10 cellular contexts compared by ENCODE assay signal in the genomic region with DNA sequence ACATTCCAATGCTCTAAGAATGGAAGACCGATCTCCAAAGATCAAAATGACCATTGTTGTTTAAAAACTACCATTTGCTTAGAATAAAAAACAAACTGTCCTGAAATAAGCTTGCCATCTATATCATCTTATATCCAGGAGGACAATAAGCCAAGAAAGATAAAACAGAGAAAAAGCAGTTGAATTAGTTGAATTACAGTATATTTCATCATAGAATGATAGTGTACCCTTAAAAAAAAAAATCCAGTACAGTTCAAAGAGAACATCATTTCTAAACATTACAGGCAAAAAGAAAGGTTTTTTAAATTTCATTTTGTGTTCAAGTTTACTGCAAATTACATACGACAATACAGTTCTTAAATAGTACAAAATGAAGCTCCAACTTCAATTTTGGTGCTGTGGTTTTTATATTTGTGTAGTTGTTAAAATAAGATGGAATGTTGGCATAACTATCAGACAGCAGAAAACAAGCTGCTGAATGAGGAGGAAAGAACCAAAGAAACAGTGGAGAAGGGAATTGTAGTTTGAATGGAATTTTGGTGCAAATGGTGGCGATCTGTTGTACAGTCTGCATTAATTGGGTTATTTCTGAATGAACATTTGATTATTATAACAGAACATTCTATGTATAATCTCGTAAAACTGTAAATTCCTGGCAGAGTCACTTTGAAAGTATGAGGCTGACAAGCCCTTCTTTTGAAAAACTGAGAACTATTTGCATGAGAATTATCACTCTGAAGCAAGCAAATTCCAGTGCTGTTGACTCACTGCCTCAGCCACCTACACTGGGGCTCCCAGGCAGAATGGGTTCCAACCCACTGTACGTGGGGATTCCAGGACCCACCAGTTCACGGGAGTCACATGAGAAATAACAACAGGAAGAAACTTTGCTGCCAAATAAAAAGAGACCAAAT. TPM values are rescaled to one million over a fixed set of nuclear protein-coding genes. Genes with fewer than 3 reads are reported as not detected.
DNase-seq lines count a peak whose midpoint lies in the region; ATAC-seq and TF ChIP-seq lines count a peak whose summit lies in the region.
"Had no signal": no experiment of that assay in that cellular context is flagged by ENCODE, and none has a peak within 500 bp of the region (broad histone marks: within the 10 kb centered on the region; RNA-seq: fewer than 3 reads in every experiment).

No MANE protein-coding gene starts in this region.

- H3K4me1 Mint-ChIP-seq in osteocyte (ENCODE audit: unreplicated experiment) (peaks cover 65% of the 10 kb centered on the region), endothelial cell (ENCODE audit: unreplicated experiment) (peaks cover 13% of the 10 kb centered on the region)
- no peaks in the 10 kb centered on the region for H3K4me1 Mint-ChIP-seq in activated CD8-positive, alpha-beta T cell treated with anti-CD3 and anti-CD28 coated beads, Interleukin-2, amount 10 ng/mL, durations not matched to agents 7 days and 5 days (ENCODE audit: low read depth)
- no peaks in the 10 kb centered on the region for H3K4me1 Mint-ChIP-seq in activated T-helper 1 cell treated with anti-CD3 and anti-CD28 coated beads, Interleukin-12 subunit alpha, Interleukin-12 subunit beta, Interleukin-2, Interleukin-4 antibody, amounts not matched to agents 30 ng/mL and 10 ng/mL and 1 ng/mL, durations not matched to agents 14 hours and 24 hours and 36 hours (ENCODE audit: low read depth)

- peak overlapping the region; percentile 92 for H3K27ac Mint-ChIP-seq in osteocyte (ENCODE audit: unreplicated experiment)
- no peak overlapping the region for H3K27ac Mint-ChIP-seq in activated CD8-positive, alpha-beta T cell treated with anti-CD3 and anti-CD28 coated beads, Interleukin-2, amount 10 ng/mL, durations not matched to agents 7 days and 5 days
- H3K27ac Mint-ChIP-seq in endothelial cell (ENCODE audit: unreplicated experiment): no peak overlapping the region
- no peak overlapping the region for H3K27ac Mint-ChIP-seq in activated T-helper 1 cell treated with anti-CD3 and anti-CD28 coated beads, Interleukin-12 subunit alpha, Interleukin-12 subunit beta, Interleukin-2, Interleukin-4 antibody, amounts not matched to agents 30 ng/mL and 10 ng/mL and 1 ng/mL, durations not matched to agents 14 hours and 24 hours and 36 hours

- no peaks in the 10 kb centered on the region; the same call in 1 of the 2 replicates for H3K36me3 ChIP-seq in SJCRH30

- H3K4me3 ChIP-seq in SJCRH30: peak overlapping the region; percentile 27

- no peak for ATAC-seq in GM21367 (IDR thresholded peaks at IDR 0.05; ENCODE audit: unreplicated experiment)
- no peak for ATAC-seq in activated CD8-positive, alpha-beta T cell treated with anti-CD3 and anti-CD28 coated beads, Interleukin-2, amount 10 ng/mL, durations not matched to agents 7 days and 5 days

- H3K4me3 Mint-ChIP-seq in osteocyte (ENCODE audit: unreplicated experiment) (peak overlapping the region; percentile 63), endothelial cell (ENCODE audit: unreplicated experiment) (no peak overlapping the region)
- H3K4me3 Mint-ChIP-seq in activated CD8-positive, alpha-beta T cell treated with anti-CD3 and anti-CD28 coated beads, Interleukin-2, amount 10 ng/mL, durations not matched to agents 7 days and 5 days: no peak overlapping the region
- no peak overlapping the region for H3K4me3 Mint-ChIP-seq in activated T-helper 1 cell treated with anti-CD3 and anti-CD28 coated beads, Interleukin-12 subunit alpha, Interleukin-12 subunit beta, Interleukin-2, Interleukin-4 antibody, amounts not matched to agents 30 ng/mL and 10 ng/mL and 1 ng/mL, durations not matched to agents 14 hours and 24 hours and 36 hours

- no peaks in the 10 kb centered on the region for H3K9me3 ChIP-seq in SJCRH30 (replicated peaks)

- TF ChIP-seq CTCF in osteocyte (IDR thresholded peaks at IDR 0.05) (no peak), endothelial cell (IDR thresholded peaks at IDR 0.05; ENCODE audit: unreplicated experiment) (no peak)

- peak overlapping the region; percentile 55 for H3K27ac ChIP-seq in SJCRH30

- intact Hi-C loops in activated T-helper 1 cell treated with anti-CD3 and anti-CD28 coated beads, Interleukin-12 subunit alpha, Interleukin-12 subunit beta, Interleukin-2, Interleukin-4 antibody, amounts not matched to agents 30 ng/mL and 10 ng/mL and 1 ng/mL, durations not matched to agents 14 hours and 24 hours and 36 hours (cut with micrococcal nuclease): no loop called here

- H3K27me3 ChIP-seq in SJCRH30: no peaks in the 10 kb centered on the region

- H3K9me3 Mint-ChIP-seq in osteocyte (ENCODE audit: unreplicated experiment) (no peaks in the 10 kb centered on the region), endothelial cell (ENCODE audit: unreplicated experiment) (no peaks in the 10 kb centered on the region)
- no peaks in the 10 kb centered on the region for H3K9me3 Mint-ChIP-seq in activated CD8-positive, alpha-beta T cell treated with anti-CD3 and anti-CD28 coated beads, Interleukin-2, amount 10 ng/mL, durations not matched to agents 7 days and 5 days (ENCODE audit: insufficient read depth)
- H3K9me3 Mint-ChIP-seq in activated T-helper 1 cell treated with anti-CD3 and anti-CD28 coated beads, Interleukin-12 subunit alpha, Interleukin-12 subunit beta, Interleukin-2, Interleukin-4 antibody, amounts not matched to agents 30 ng/mL and 10 ng/mL and 1 ng/mL, durations not matched to agents 14 hours and 24 hours and 36 hours: no peaks in the 10 kb centered on the region

- peaks cover 19% of the 10 kb centered on the region for H3K4me1 ChIP-seq in SJCRH30

- H3K36me3 Mint-ChIP-seq in osteocyte (ENCODE audit: unreplicated experiment) (no peaks in the 10 kb centered on the region), endothelial cell (ENCODE audit: low read depth, unreplicated experiment) (peaks cover 5% of the 10 kb centered on the region)
- H3K36me3 Mint-ChIP-seq in activated CD8-positive, alpha-beta T cell treated with anti-CD3 and anti-CD28 coated beads, Interleukin-2, amount 10 ng/mL, durations not matched to agents 7 days and 5 days (ENCODE audit: low read depth): no peaks in the 10 kb centered on the region
- H3K36me3 Mint-ChIP-seq in activated T-helper 1 cell treated with anti-CD3 and anti-CD28 coated beads, Interleukin-12 subunit alpha, Interleukin-12 subunit beta, Interleukin-2, Interleukin-4 antibody, amounts not matched to agents 30 ng/mL and 10 ng/mL and 1 ng/mL, durations not matched to agents 14 hours and 24 hours and 36 hours (ENCODE audit: low read depth): no peaks in the 10 kb centered on the region

- CTCF ChIA-PET in activated CD8-positive, alpha-beta T cell treated with anti-CD3 and anti-CD28 coated beads, Interleukin-2, amount 10 ng/mL, durations not matched to agents 7 days and 5 days (lab: Charles Lee): interaction anchor here (0.6 kb wide), 1 partner anchor 617 kb away, joined by 3 read pairs; no protein-coding TSS in a partner anchor

- POLR2A ChIA-PET in activated CD8-positive, alpha-beta T cell treated with anti-CD3 and anti-CD28 coated beads, Interleukin-2, amount 10 ng/mL, durations not matched to agents 7 days and 5 days (lab: Charles Lee): interaction anchor here (0.6 kb wide), 1 partner anchor 175 kb away, joined by 4 read pairs; no protein-coding TSS in a partner anchor

- DNase-seq in GM04503 (ENCODE audit: low read depth): peak; percentile 95
- DNase-seq in SJCRH30: peak; percentile 59 to 63
- DNase-seq in fibroblast of the conjunctiva (ENCODE audit: low read depth): peak; percentile 72
- DNase-seq in osteocyte (ENCODE audit: extremely low spot score, unreplicated experiment): no peak
- no peak for DNase-seq in activated CD8-positive, alpha-beta T cell treated with anti-CD3 and anti-CD28 coated beads, Interleukin-2, amount 10 ng/mL, durations not matched to agents 7 days and 5 days
- DNase-seq in endothelial cell (ENCODE audit: low spot score): no peak
- DNase-seq in activated T-helper 1 cell treated with anti-CD3 and anti-CD28 coated beads, Interleukin-12 subunit alpha, Interleukin-12 subunit beta, Interleukin-2, Interleukin-4 antibody, amounts not matched to agents 30 ng/mL and 10 ng/mL and 1 ng/mL, durations not matched to agents 14 hours and 24 hours and 36 hours (ENCODE audit: low spot score): no peak
- DNase-seq: activated T-cell treated with anti-CD3 and anti-CD28 coated beads for 4 hours, NCI-H446 treated with DMSO at 0.1 percent for 48 hours had no signal

- no peaks in the 10 kb centered on the region for H3K27me3 Mint-ChIP-seq in osteocyte (ENCODE audit: unreplicated experiment)
- H3K27me3 Mint-ChIP-seq in activated CD8-positive, alpha-beta T cell treated with anti-CD3 and anti-CD28 coated beads, Interleukin-2, amount 10 ng/mL, durations not matched to agents 7 days and 5 days (ENCODE audit: low read depth): peaks cover 11% of the 10 kb centered on the region
- H3K27me3 Mint-ChIP-seq in endothelial cell (ENCODE audit: unreplicated experiment): peaks cover 1% of the 10 kb centered on the region
- peaks cover 4% of the 10 kb centered on the region for H3K27me3 Mint-ChIP-seq in activated T-helper 1 cell treated with anti-CD3 and anti-CD28 coated beads, Interleukin-12 subunit alpha, Interleukin-12 subunit beta, Interleukin-2, Interleukin-4 antibody, amounts not matched to agents 30 ng/mL and 10 ng/mL and 1 ng/mL, durations not matched to agents 14 hours and 24 hours and 36 hours (ENCODE audit: insufficient read depth)

RNA-seq across cellular contexts. Expression of a gene that starts 37.7 kb away (rescaled TPM):
- total RNA-seq in SJCRH30 (2014; rRNA removed; shearing (Covaris generic)): 33.6 and 35.6 TPM in 2 replicates
- total RNA-seq in osteocyte: 173 and 174 TPM in 2 replicates
- under 1 TPM in 1 of 2 experiments, not detected in 1; 0.13 TPM for total RNA-seq in activated CD8-positive, alpha-beta T cell treated with anti-CD3 and anti-CD28 coated beads, Interleukin-2, amount 10 ng/mL, durations not matched to agents 7 days and 5 days
- total RNA-seq in endothelial cell (ENCODE audit: unreplicated experiment): 38.5 TPM
- total RNA-seq in activated T-helper 1 cell treated with anti-CD3 and anti-CD28 coated beads, Interleukin-12 subunit alpha, Interleukin-12 subunit beta, Interleukin-2, Interleukin-4 antibody, amounts not matched to agents 30 ng/mL and 10 ng/mL and 1 ng/mL, durations not matched to agents 14 hours and 24 hours and 36 hours: 4.2 and 4.8 TPM in 2 replicates

Comparison
In these comparisons a context has a peak if more than half of its experiments do, and no peak if none do; other contexts are left out.
1. DNase-seq: peak in GM04503 (single experiment), SJCRH30 (2 of 2) and fibroblast of the conjunctiva (single experiment); none in osteocyte (single experiment), activated CD8-positive, alpha-beta T cell treated with anti-CD3 and anti-CD28 coated beads, Interleukin-2, amount 10 ng/mL, durations not matched to agents 7 days and 5 days (single experiment), endothelial cell (single experiment) and activated T-helper 1 cell treated with anti-CD3 and anti-CD28 coated beads, Interleukin-12 subunit alpha, Interleukin-12 subunit beta, Interleukin-2, Interleukin-4 antibody, amounts not matched to agents 30 ng/mL and 10 ng/mL and 1 ng/mL, durations not matched to agents 14 hours and 24 hours and 36 hours (single experiment).